ENCODE assay signal across 8 cellular contexts in genomic region chr3:61903931-61904657, GRCh38.
DNase-seq lines count a peak whose midpoint lies in the region; ATAC-seq and TF ChIP-seq lines count a peak whose summit lies in the region.

No MANE protein-coding gene starts in this region.

- H3K79me2 ChIP-seq in GM23248 (ENCODE audit: insufficient read depth) = peaks cover 13% of the 10 kb centered on the region; the same call in 1 of the 2 replicates

- intact Hi-C loops in sciatic nerve (cut with DNase I) = no loop called here
- intact Hi-C loops in activated CD8-positive, alpha-beta T cell treated with anti-CD3 and anti-CD28 coated beads for 36 hours (cut with micrococcal nuclease) = no loop called here

- no peaks in the 10 kb centered on the region for H4K20me1 ChIP-seq in GM23248 (ENCODE audit: insufficient read depth)

- in situ Hi-C loops in GM23248 (cut with MboI) = no loop called here

- DNase-seq in GM23248 (peak; percentile 38), NCI-H226 (peak; percentile 24), fibroblast of peridontal ligament (ENCODE audit: extremely low read depth) (peak; percentile 71), sciatic nerve (ENCODE audit: low spot score) (no peak), HT-29 (ENCODE audit: low spot score) (no peak), SHP77 treated with DMSO at 0.1 percent for 48 hours (lab: John Stamatoyannopoulos, UW) (no peak), NCI-H2081 treated with DMSO at 0.1 percent for 48 hours (lab: John Stamatoyannopoulos, UW) (no peak)
- no peak for DNase-seq in activated CD8-positive, alpha-beta T cell treated with anti-CD3 and anti-CD28 coated beads for 36 hours

- no peaks in the 10 kb centered on the region for H3K9me2 ChIP-seq in GM23248 (ENCODE audit: insufficient read depth)

- H3K4me2 ChIP-seq in GM23248 (ENCODE audit: unreplicated experiment) = no peak overlapping the region

- no peaks in the 10 kb centered on the region for H3K36me3 ChIP-seq in GM23248 (ENCODE audit: low read depth)

- 0 out of 2 replicates have a peak, but pooled peaks cover 5% of the 10 kb centered on the region for H3K4me1 ChIP-seq in GM23248 (ENCODE audit: insufficient read depth)

- no peak overlapping the region for H2AFZ ChIP-seq in GM23248

- POLR2A ChIA-PET in activated CD8-positive, alpha-beta T cell treated with anti-CD3 and anti-CD28 coated beads for 36 hours (lab: Charles Lee) = no interaction called here

- H3K9ac ChIP-seq in GM23248 = no peak overlapping the region

- no peaks in the 10 kb centered on the region for H3K36me3 Mint-ChIP-seq in activated CD8-positive, alpha-beta T cell treated with anti-CD3 and anti-CD28 coated beads for 36 hours (ENCODE audit: low read depth)

- H3K9me3 ChIP-seq in GM23248 (ENCODE audit: low read depth) = no peaks in the 10 kb centered on the region

- no peak overlapping the region for H3K27ac ChIP-seq in GM23248

- H3K27me3 Mint-ChIP-seq in activated CD8-positive, alpha-beta T cell treated with anti-CD3 and anti-CD28 coated beads for 36 hours = peaks cover under 1% of the 10 kb centered on the region

- peak; percentile 90 for ATAC-seq in sciatic nerve
- no peak for ATAC-seq in activated CD8-positive, alpha-beta T cell treated with anti-CD3 and anti-CD28 coated beads for 36 hours

- CTCF ChIA-PET in activated CD8-positive, alpha-beta T cell treated with anti-CD3 and anti-CD28 coated beads for 36 hours (lab: Charles Lee) = no interaction called here

- no peaks in the 10 kb centered on the region for H3K27me3 ChIP-seq in GM23248 (replicated peaks; ENCODE audit: insufficient read depth)

- no peaks in the 10 kb centered on the region for H3F3A ChIP-seq in GM23248 (ENCODE audit: insufficient read depth)

- no peaks in the 10 kb centered on the region for H3K4me1 Mint-ChIP-seq in activated CD8-positive, alpha-beta T cell treated with anti-CD3 and anti-CD28 coated beads for 36 hours (ENCODE audit: low read depth)

- no peak for TF ChIP-seq CTCF in activated CD8-positive, alpha-beta T cell treated with anti-CD3 and anti-CD28 coated beads for 36 hours (IDR thresholded peaks at IDR 0.05)

- H3K4me3 Mint-ChIP-seq in activated CD8-positive, alpha-beta T cell treated with anti-CD3 and anti-CD28 coated beads for 36 hours = no peak overlapping the region

- H3K4me3 ChIP-seq in GM23248 = no peak overlapping the region

- 40 to 45% methylated on average over 4 of the region's 4 CpGs for WGBS in GM23248 (ENCODE audit: low coverage in 1 of 2, low lambda C conversion rate in 2 of 2, missing lambda C conversion rate in 2 of 2), 2 experiments

- no peak overlapping the region for H3K27ac Mint-ChIP-seq in activated CD8-positive, alpha-beta T cell treated with anti-CD3 and anti-CD28 coated beads for 36 hours

- no peaks in the 10 kb centered on the region for H3K9me3 Mint-ChIP-seq in activated CD8-positive, alpha-beta T cell treated with anti-CD3 and anti-CD28 coated beads for 36 hours

Comparison
In these comparisons a context has a peak if more than half of its experiments do, and no peak if none do; other contexts are left out.
1. DNase-seq: peak in GM23248 (single experiment), NCI-H226 (single experiment) and fibroblast of peridontal ligament (single experiment); none in sciatic nerve (single experiment), HT-29 (single experiment), activated CD8-positive, alpha-beta T cell treated with anti-CD3 and anti-CD28 coated beads for 36 hours (single experiment), SHP77 treated with DMSO at 0.1 percent for 48 hours (single experiment) and NCI-H2081 treated with DMSO at 0.1 percent for 48 hours (single experiment).